Comparison of ENCODE assay signal across 1 cellular context in genomic region chr4:139633661-139634060, GRCh38.
A peak's percentile ranks its signal among the peaks of the same experiment; 100 is the strongest.
TF ChIP-seq lines count a peak whose summit lies in the region.

No MANE protein-coding gene starts in this region.

TF ChIP-seq in K562, 482 proteins besides CTCF, POLR2A, EP300 and RAD21 (continued from another document):
- TF ChIP-seq RNF219 (CRISPR knock-in tag; IDR thresholded peaks at IDR 0.05) (no peak), DEAF1 (CRISPR knock-in tag; IDR thresholded peaks at IDR 0.05) (0 out of 2 replicates have a peak, but pooled peaks have one; percentile 8)
